In genomic region chr10:115831025-115831424, GRCh38 we compare ENCODE assay signal across 20 cellular contexts.
"Had no signal": no experiment of that assay in that cellular context is flagged by ENCODE, and none has a peak within 500 bp of the region (broad histone marks: within the 10 kb centered on the region; RNA-seq: fewer than 3 reads in every experiment).

No MANE protein-coding gene starts in this region.

- H3K27ac Mint-ChIP-seq: dendritic cell treated with granulocyte-macrophage colony-stimulating factor and Interleukin-4, amounts not matched to agents 40 ng/mL and 50 ng/mL, for 4 days; naive thymus-derived CD8-positive, alpha-beta T cell; nephron progenitor cell; stimulated activated effector memory CD8-positive, alpha-beta T cell treated with anti-CD3 and anti-CD28 coated beads, Interleukin-12 subunit alpha, Interleukin-12 subunit beta, amount 100 ng/mL, for 72 hours had no signal

- H3K4me1 ChIP-seq: lower lobe of right lung, psoas muscle, right lobe of liver, stomach, thyroid gland, vagina had no signal

- H3K27me3 ChIP-seq: esophagus muscularis mucosa, ovary, right lobe of liver, stomach, thyroid gland, vagina had no signal

- DNase-seq: effector memory CD4-positive, alpha-beta T cell; left ventricle myocardium superior; lower lobe of right lung; naive thymus-derived CD8-positive, alpha-beta T cell; nephron progenitor cell; nucleus accumbens; ovary; posterior cingulate gyrus; psoas muscle; right lobe of liver; stimulated activated CD4-positive, alpha-beta T cell treated with anti-CD3 and anti-CD28 coated beads, Interleukin-2, amount 100 ng/mL, for 24 hours; stimulated activated CD4-positive, alpha-beta T cell treated with anti-CD3 and anti-CD28 coated beads, Interleukin-4, amount 100 ng/mL, for 24 hours; stimulated activated naive CD4-positive, alpha-beta T cell treated with Interleukin-2 at 50 U/mL for 16 hours; stomach; thyroid gland; trophoblast cell had no signal

- H3K36me3 Mint-ChIP-seq: naive thymus-derived CD8-positive, alpha-beta T cell; stimulated activated effector memory CD8-positive, alpha-beta T cell treated with anti-CD3 and anti-CD28 coated beads, Interleukin-12 subunit alpha, Interleukin-12 subunit beta, amount 100 ng/mL, for 72 hours had no signal

- H3K27me3 Mint-ChIP-seq: dendritic cell treated with granulocyte-macrophage colony-stimulating factor and Interleukin-4, amounts not matched to agents 40 ng/mL and 50 ng/mL, for 4 days had no signal

- H3K9me3 ChIP-seq: esophagus muscularis mucosa, lower lobe of right lung, ovary, psoas muscle, right lobe of liver, stomach, thyroid gland, vagina had no signal

- H3K36me3 ChIP-seq: esophagus muscularis mucosa, lower lobe of right lung, ovary, right lobe of liver, stomach, thyroid gland, vagina had no signal

- ATAC-seq: left ventricle myocardium superior; lower lobe of right lung; naive thymus-derived CD8-positive, alpha-beta T cell; psoas muscle; right lobe of liver; stimulated activated effector memory CD8-positive, alpha-beta T cell treated with anti-CD3 and anti-CD28 coated beads, Interleukin-12 subunit alpha, Interleukin-12 subunit beta, amount 100 ng/mL, for 72 hours had no signal

- H3K4me3 Mint-ChIP-seq: dendritic cell treated with granulocyte-macrophage colony-stimulating factor and Interleukin-4, amounts not matched to agents 40 ng/mL and 50 ng/mL, for 4 days; naive thymus-derived CD8-positive, alpha-beta T cell; nephron progenitor cell; stimulated activated effector memory CD8-positive, alpha-beta T cell treated with anti-CD3 and anti-CD28 coated beads, Interleukin-12 subunit alpha, Interleukin-12 subunit beta, amount 100 ng/mL, for 72 hours had no signal

- H3K9me3 Mint-ChIP-seq: dendritic cell treated with granulocyte-macrophage colony-stimulating factor and Interleukin-4, amounts not matched to agents 40 ng/mL and 50 ng/mL, for 4 days; nephron progenitor cell had no signal

- H3K4me1 Mint-ChIP-seq: naive thymus-derived CD8-positive, alpha-beta T cell; nephron progenitor cell; stimulated activated effector memory CD8-positive, alpha-beta T cell treated with anti-CD3 and anti-CD28 coated beads, Interleukin-12 subunit alpha, Interleukin-12 subunit beta, amount 100 ng/mL, for 72 hours had no signal

- H3K4me3 ChIP-seq: esophagus muscularis mucosa, lower lobe of right lung, ovary, psoas muscle, right lobe of liver, stomach, thyroid gland, vagina had no signal

- H3K27ac ChIP-seq: esophagus muscularis mucosa, lower lobe of right lung, ovary, psoas muscle, right lobe of liver, stomach, thyroid gland, vagina had no signal
